1 cellular context compared by ENCODE assay signal in genomic region chr19:1245884-1246816, GRCh38.
TF ChIP-seq lines count a peak whose summit lies in the region.

No MANE protein-coding gene starts in this region.

TF ChIP-seq in endothelial cell of umbilical vein, 7 proteins besides CTCF, POLR2A, EP300 and RAD21:
- TF ChIP-seq FOS (IDR thresholded peaks at IDR 0.05; ENCODE audit: borderline replicate concordance, insufficient read depth, low read length): no peak
- TF ChIP-seq MYC (IDR thresholded peaks at IDR 0.05; ENCODE audit: low read depth, low read length): no peak
- no peak for TF ChIP-seq JUN (IDR thresholded peaks at IDR 0.05; ENCODE audit: borderline replicate concordance, insufficient read depth, insufficient read length, low read depth)
